Comparison of ENCODE assay signal across 1 cellular context in genomic region chr16:50719401-50720337, GRCh38.
TF ChIP-seq lines count a peak whose summit lies in the region.

No MANE protein-coding gene starts in this region.

TF ChIP-seq in HepG2, 621 proteins besides CTCF, POLR2A, EP300 and RAD21 (continued from another document and continues in another):
- TF ChIP-seq SP1 (IDR thresholded peaks at IDR 0.05) (no peak), SP1 (CRISPR knock-in tag; IDR thresholded peaks at IDR 0.05) (no peak), ZNF788 (CRISPR knock-in tag; IDR thresholded peaks at IDR 0.05; ENCODE audit: borderline replicate concordance) (0 out of 2 replicates have a peak, but pooled peaks have one; percentile 24), MIER3 (CRISPR knock-in tag; IDR thresholded peaks at IDR 0.05; ENCODE audit: borderline replicate concordance) (0 out of 2 replicates have a peak, but pooled peaks have one; percentile 58), GABPA (IDR thresholded peaks at IDR 0.05; ENCODE audit: low read depth, low read length) (peak; percentile 24), GABPA (CRISPR knock-in tag; IDR thresholded peaks at IDR 0.05; ENCODE audit: low read depth) (peak; percentile 78), YY1 (IDR thresholded peaks at IDR 0.05; ENCODE audit: insufficient read depth, insufficient replicate concordance, low read depth, low read length) (no peak), ZNF710 (CRISPR knock-in tag; IDR thresholded peaks at IDR 0.05; ENCODE audit: borderline replicate concordance) (0 out of 2 replicates have a peak, but pooled peaks have one; percentile 35), DRAP1 (CRISPR knock-in tag; IDR thresholded peaks at IDR 0.05) (0 out of 2 replicates have a peak, but pooled peaks have one; percentile 29), FOSL1 (CRISPR knock-in tag; IDR thresholded peaks at IDR 0.05; ENCODE audit: borderline replicate concordance) (no peak), GMEB1 (CRISPR knock-in tag; IDR thresholded peaks at IDR 0.05; ENCODE audit: borderline replicate concordance) (peak; percentile 19; the same call in 1 of the 2 replicates), SNAPC5 (CRISPR knock-in tag; IDR thresholded peaks at IDR 0.05; ENCODE audit: borderline replicate concordance) (0 out of 2 replicates have a peak, but pooled peaks have one; percentile 60), HDAC1 (CRISPR knock-in tag; IDR thresholded peaks at IDR 0.05) (peak; percentile 65), HIVEP1 (CRISPR knock-in tag; IDR thresholded peaks at IDR 0.05) (peak; percentile 71), ETV5 (CRISPR knock-in tag; IDR thresholded peaks at IDR 0.05; ENCODE audit: borderline replicate concordance) (peak; percentile 43; the same call in 1 of the 2 replicates), ZNF572 (CRISPR knock-in tag; IDR thresholded peaks at IDR 0.05) (peak; percentile 82; the same call in 1 of the 2 replicates), HMG20A (CRISPR knock-in tag; IDR thresholded peaks at IDR 0.05; ENCODE audit: borderline replicate concordance) (peak; percentile 26; the same call in 1 of the 2 replicates), ZFX (CRISPR knock-in tag; IDR thresholded peaks at IDR 0.05; ENCODE audit: low read depth) (no peak; the same call in 1 of the 2 replicates), ZNF510 (CRISPR knock-in tag; IDR thresholded peaks at IDR 0.05; ENCODE audit: low read depth) (no peak), DZIP1 (CRISPR knock-in tag; IDR thresholded peaks at IDR 0.05) (no peak), GLI4 (CRISPR knock-in tag; IDR thresholded peaks at IDR 0.05; ENCODE audit: borderline replicate concordance) (peak; percentile 45; the same call in 1 of the 2 replicates), ARID4A (CRISPR knock-in tag; IDR thresholded peaks at IDR 0.05; ENCODE audit: borderline replicate concordance) (0 out of 2 replicates have a peak, but pooled peaks have one; percentile 33), TFDP2 (CRISPR knock-in tag; IDR thresholded peaks at IDR 0.05) (no peak), ZNF75D (CRISPR knock-in tag; IDR thresholded peaks at IDR 0.05; ENCODE audit: borderline replicate concordance) (no peak), ZNF225 (CRISPR knock-in tag; IDR thresholded peaks at IDR 0.05) (0 out of 2 replicates have a peak, but pooled peaks have one; percentile 9), ZSCAN29 (CRISPR knock-in tag; conservative IDR thresholded peaks at IDR 0.05) (no peak), RXRA (CRISPR knock-in tag; IDR thresholded peaks at IDR 0.05) (peak; percentile 38; the same call in 1 of the 2 replicates), LCORL (IDR thresholded peaks at IDR 0.05) (no peak), LCORL (CRISPR knock-in tag; IDR thresholded peaks at IDR 0.05) (peak; percentile 4; the same call in 1 of the 2 replicates), SMAD3 (CRISPR knock-in tag; IDR thresholded peaks at IDR 0.05) (no peak), JARID2 (CRISPR knock-in tag; IDR thresholded peaks at IDR 0.05; ENCODE audit: insufficient replicate concordance) (no peak), ZBTB7B (CRISPR knock-in tag; IDR thresholded peaks at IDR 0.05) (peak; percentile 36; the same call in 1 of the 2 replicates), ZNF562 (CRISPR knock-in tag; IDR thresholded peaks at IDR 0.05; ENCODE audit: borderline replicate concordance) (no peak), KAT8 (CRISPR knock-in tag; IDR thresholded peaks at IDR 0.05) (peak; percentile 52), NAIF1 (CRISPR knock-in tag; IDR thresholded peaks at IDR 0.05; ENCODE audit: borderline replicate concordance) (no peak), STAG1 (CRISPR knock-in tag; IDR thresholded peaks at IDR 0.05) (peak; percentile 51), FOXC1 (CRISPR knock-in tag; IDR thresholded peaks at IDR 0.05; ENCODE audit: borderline replicate concordance) (no peak; the same call in 1 of the 2 replicates), FOXP4 (CRISPR knock-in tag; IDR thresholded peaks at IDR 0.05) (peak; percentile 22), ZNF598 (CRISPR knock-in tag; IDR thresholded peaks at IDR 0.05; ENCODE audit: borderline replicate concordance) (no peak), THYN1 (CRISPR knock-in tag; IDR thresholded peaks at IDR 0.05; ENCODE audit: borderline replicate concordance, low read depth) (no peak), ZFP37 (CRISPR knock-in tag; IDR thresholded peaks at IDR 0.05; ENCODE audit: borderline replicate concordance) (no peak), ZNF331 (CRISPR knock-in tag; IDR thresholded peaks at IDR 0.05) (peak; percentile 31; the same call in 1 of the 2 replicates), MLX (CRISPR knock-in tag; IDR thresholded peaks at IDR 0.05) (0 out of 2 replicates have a peak, but pooled peaks have one; percentile 26), GRHL1 (CRISPR knock-in tag; conservative IDR thresholded peaks at IDR 0.05) (no peak)
